ENCODE assay signal across 8 cellular contexts in genomic region chr11:76234704-76235232, GRCh38. TPM values are rescaled to one million over a fixed set of nuclear protein-coding genes. Genes with fewer than 3 reads are reported as not detected.
A peak's percentile ranks its signal among the peaks of the same experiment; 100 is the strongest.
DNase-seq lines count a peak whose midpoint lies in the region; ATAC-seq and TF ChIP-seq lines count a peak whose summit lies in the region.

No MANE protein-coding gene starts in this region.

- H3K36me3 ChIP-seq in esophagus muscularis mucosa = no peaks in the 10 kb centered on the region

- DNase-seq in activated CD4-positive, CD25-positive, alpha-beta regulatory T cell (lab: John Stamatoyannopoulos, UW) = no peak
- DNase-seq in WTC11 (ENCODE audit: low spot score) (no peak), esophagus muscularis mucosa (ENCODE audit: extremely low spot score) (no peak), activated gamma-delta T cell (lab: John Stamatoyannopoulos, UW) (no peak), SHP77 (lab: John Stamatoyannopoulos, UW) (no peak)
- no peak for DNase-seq in natural killer cell treated with Interleukin-12 subunit alpha and Interleukin-12 subunit beta and Interleukin-15 and Interleukin-18, amount 100 ng/mL, for 72 hours (ENCODE audit: low spot score)

- 0% methylated on average over 11 of the region's 30 CpGs for WGBS in esophagus muscularis mucosa

- H3K4me1 ChIP-seq in esophagus muscularis mucosa = peaks cover 8 to 22% (median 20%) of the 10 kb centered on the region in 4 donors

- TF ChIP-seq POLR2A in esophagus muscularis mucosa (IDR thresholded peaks at IDR 0.05; ENCODE audit: low read depth) = no peak

- peaks cover 6% of the 10 kb centered on the region for H3K27me3 Mint-ChIP-seq in WTC11 (ENCODE audit: low read depth)
- no peaks in the 10 kb centered on the region for H3K27me3 Mint-ChIP-seq in natural killer cell treated with Interleukin-12 subunit alpha and Interleukin-12 subunit beta and Interleukin-15 and Interleukin-18, amount 100 ng/mL, for 72 hours

- H3K4me3 Mint-ChIP-seq in WTC11 = peak overlapping the region; percentile 99
- H3K4me3 Mint-ChIP-seq in natural killer cell treated with Interleukin-12 subunit alpha and Interleukin-12 subunit beta and Interleukin-15 and Interleukin-18, amount 100 ng/mL, for 72 hours = peak overlapping the region; percentile 89

- H3K9me3 Mint-ChIP-seq in WTC11 = no peaks in the 10 kb centered on the region
- no peaks in the 10 kb centered on the region for H3K9me3 Mint-ChIP-seq in natural killer cell treated with Interleukin-12 subunit alpha and Interleukin-12 subunit beta and Interleukin-15 and Interleukin-18, amount 100 ng/mL, for 72 hours

- H3K36me3 Mint-ChIP-seq in WTC11 = no peaks in the 10 kb centered on the region
- H3K36me3 Mint-ChIP-seq in natural killer cell treated with Interleukin-12 subunit alpha and Interleukin-12 subunit beta and Interleukin-15 and Interleukin-18, amount 100 ng/mL, for 72 hours = no peaks in the 10 kb centered on the region

- peak; percentile 15 to 17 for ATAC-seq in activated CD4-positive, CD25-positive, alpha-beta regulatory T cell treated with anti-CD3 and anti-CD28 coated beads, Interleukin-2, amount 50 U/mL, for 24 hours
- ATAC-seq in HG03135 (IDR thresholded peaks at IDR 0.05; ENCODE audit: unreplicated experiment) = peak; percentile 15
- ATAC-seq in WTC11 = peak; percentile 0
- ATAC-seq in natural killer cell treated with Interleukin-12 subunit alpha and Interleukin-12 subunit beta and Interleukin-15 and Interleukin-18, amount 100 ng/mL, for 72 hours = peak; percentile 4 to 36

- H3K27ac Mint-ChIP-seq in WTC11 = peak overlapping the region; percentile 94
- peak overlapping the region; percentile 93 to 97 for H3K27ac Mint-ChIP-seq in natural killer cell treated with Interleukin-12 subunit alpha and Interleukin-12 subunit beta and Interleukin-15 and Interleukin-18, amount 100 ng/mL, for 72 hours

- peak overlapping the region; percentile 82 to 93 (median 83) for H3K27ac ChIP-seq in esophagus muscularis mucosa (replicated peaks in 1 of 4)

- no peaks in the 10 kb centered on the region for H3K9me3 ChIP-seq in esophagus muscularis mucosa

- CTCF ChIA-PET in WTC11 (lab: Charles Lee) = interaction anchor here (1.0 to 4.8 kb wide), 5 partner anchors 9 to 84 kb away, joined by 3 to 111 read pairs (median 7); no protein-coding TSS in a partner anchor

- H3K27me3 ChIP-seq in esophagus muscularis mucosa = no peaks in the 10 kb centered on the region

- H3K4me3 ChIP-seq in esophagus muscularis mucosa = peak overlapping the region; percentile 63 to 91 (median 78)

- POLR2A ChIA-PET in WTC11 (lab: Charles Lee) = interaction anchor here (0.9 to 1.3 kb wide), 3 partner anchors 17 to 83 kb away, joined by 3 to 5 read pairs (median 4); no protein-coding TSS in a partner anchor

- TF ChIP-seq EP300 in esophagus muscularis mucosa (IDR thresholded peaks at IDR 0.05) = no peak

- H3K4me1 Mint-ChIP-seq in WTC11 = peaks cover 14% of the 10 kb centered on the region
- H3K4me1 Mint-ChIP-seq in natural killer cell treated with Interleukin-12 subunit alpha and Interleukin-12 subunit beta and Interleukin-15 and Interleukin-18, amount 100 ng/mL, for 72 hours (ENCODE audit: low read depth in 2 of 2) = peaks cover 29 to 30% of the 10 kb centered on the region in 2 donors

- TF ChIP-seq CTCF in WTC11 (IDR thresholded peaks at IDR 0.05) (no peak), esophagus muscularis mucosa (IDR thresholded peaks at IDR 0.05) (no peak)

- intact Hi-C loops in esophagus muscularis mucosa (cut with DNase I) = no loop called here

TF ChIP-seq in WTC11, 78 proteins besides CTCF, POLR2A, EP300 and RAD21 (continues in another document):
- TF ChIP-seq, protein P1, sequence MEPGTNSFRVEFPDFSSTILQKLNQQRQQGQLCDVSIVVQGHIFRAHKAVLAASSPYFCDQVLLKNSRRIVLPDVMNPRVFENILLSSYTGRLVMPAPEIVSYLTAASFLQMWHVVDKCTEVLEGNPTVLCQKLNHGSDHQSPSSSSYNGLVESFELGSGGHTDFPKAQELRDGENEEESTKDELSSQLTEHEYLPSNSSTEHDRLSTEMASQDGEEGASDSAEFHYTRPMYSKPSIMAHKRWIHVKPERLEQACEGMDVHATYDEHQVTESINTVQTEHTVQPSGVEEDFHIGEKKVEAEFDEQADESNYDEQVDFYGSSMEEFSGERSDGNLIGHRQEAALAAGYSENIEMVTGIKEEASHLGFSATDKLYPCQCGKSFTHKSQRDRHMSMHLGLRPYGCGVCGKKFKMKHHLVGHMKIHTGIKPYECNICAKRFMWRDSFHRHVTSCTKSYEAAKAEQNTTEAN (CRISPR knock-in tag; IDR thresholded peaks at IDR 0.05) = 0 out of 2 replicates have a peak, but pooled peaks have one; percentile 35
- TF ChIP-seq MLX (CRISPR knock-in tag; IDR thresholded peaks at IDR 0.05) (no peak), SP1 (CRISPR knock-in tag; conservative IDR thresholded peaks at IDR 0.05) (peak; percentile 43; the same call in 1 of the 2 replicates), ESRRA (CRISPR knock-in tag; IDR thresholded peaks at IDR 0.05; ENCODE audit: borderline replicate concordance) (0 out of 2 replicates have a peak, but pooled peaks have one; percentile 25), TEAD1 (CRISPR knock-in tag; IDR thresholded peaks at IDR 0.05) (peak; percentile 16; the same call in 1 of the 2 replicates), USF1 (CRISPR knock-in tag; IDR thresholded peaks at IDR 0.05) (0 out of 2 replicates have a peak, but pooled peaks have one; percentile 24)
- TF ChIP-seq, protein P2, sequence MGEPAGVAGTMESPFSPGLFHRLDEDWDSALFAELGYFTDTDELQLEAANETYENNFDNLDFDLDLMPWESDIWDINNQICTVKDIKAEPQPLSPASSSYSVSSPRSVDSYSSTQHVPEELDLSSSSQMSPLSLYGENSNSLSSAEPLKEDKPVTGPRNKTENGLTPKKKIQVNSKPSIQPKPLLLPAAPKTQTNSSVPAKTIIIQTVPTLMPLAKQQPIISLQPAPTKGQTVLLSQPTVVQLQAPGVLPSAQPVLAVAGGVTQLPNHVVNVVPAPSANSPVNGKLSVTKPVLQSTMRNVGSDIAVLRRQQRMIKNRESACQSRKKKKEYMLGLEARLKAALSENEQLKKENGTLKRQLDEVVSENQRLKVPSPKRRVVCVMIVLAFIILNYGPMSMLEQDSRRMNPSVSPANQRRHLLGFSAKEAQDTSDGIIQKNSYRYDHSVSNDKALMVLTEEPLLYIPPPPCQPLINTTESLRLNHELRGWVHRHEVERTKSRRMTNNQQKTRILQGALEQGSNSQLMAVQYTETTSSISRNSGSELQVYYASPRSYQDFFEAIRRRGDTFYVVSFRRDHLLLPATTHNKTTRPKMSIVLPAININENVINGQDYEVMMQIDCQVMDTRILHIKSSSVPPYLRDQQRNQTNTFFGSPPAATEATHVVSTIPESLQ (CRISPR knock-in tag; IDR thresholded peaks at IDR 0.05) = no peak
- TF ChIP-seq, protein P3, sequence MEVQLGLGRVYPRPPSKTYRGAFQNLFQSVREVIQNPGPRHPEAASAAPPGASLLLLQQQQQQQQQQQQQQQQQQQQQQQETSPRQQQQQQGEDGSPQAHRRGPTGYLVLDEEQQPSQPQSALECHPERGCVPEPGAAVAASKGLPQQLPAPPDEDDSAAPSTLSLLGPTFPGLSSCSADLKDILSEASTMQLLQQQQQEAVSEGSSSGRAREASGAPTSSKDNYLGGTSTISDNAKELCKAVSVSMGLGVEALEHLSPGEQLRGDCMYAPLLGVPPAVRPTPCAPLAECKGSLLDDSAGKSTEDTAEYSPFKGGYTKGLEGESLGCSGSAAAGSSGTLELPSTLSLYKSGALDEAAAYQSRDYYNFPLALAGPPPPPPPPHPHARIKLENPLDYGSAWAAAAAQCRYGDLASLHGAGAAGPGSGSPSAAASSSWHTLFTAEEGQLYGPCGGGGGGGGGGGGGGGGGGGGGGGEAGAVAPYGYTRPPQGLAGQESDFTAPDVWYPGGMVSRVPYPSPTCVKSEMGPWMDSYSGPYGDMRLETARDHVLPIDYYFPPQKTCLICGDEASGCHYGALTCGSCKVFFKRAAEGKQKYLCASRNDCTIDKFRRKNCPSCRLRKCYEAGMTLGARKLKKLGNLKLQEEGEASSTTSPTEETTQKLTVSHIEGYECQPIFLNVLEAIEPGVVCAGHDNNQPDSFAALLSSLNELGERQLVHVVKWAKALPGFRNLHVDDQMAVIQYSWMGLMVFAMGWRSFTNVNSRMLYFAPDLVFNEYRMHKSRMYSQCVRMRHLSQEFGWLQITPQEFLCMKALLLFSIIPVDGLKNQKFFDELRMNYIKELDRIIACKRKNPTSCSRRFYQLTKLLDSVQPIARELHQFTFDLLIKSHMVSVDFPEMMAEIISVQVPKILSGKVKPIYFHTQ (CRISPR knock-in tag; IDR thresholded peaks at IDR 0.05) = no peak
- TF ChIP-seq, protein P4, sequence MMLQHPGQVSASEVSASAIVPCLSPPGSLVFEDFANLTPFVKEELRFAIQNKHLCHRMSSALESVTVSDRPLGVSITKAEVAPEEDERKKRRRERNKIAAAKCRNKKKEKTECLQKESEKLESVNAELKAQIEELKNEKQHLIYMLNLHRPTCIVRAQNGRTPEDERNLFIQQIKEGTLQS (CRISPR knock-in tag; conservative IDR thresholded peaks at IDR 0.05) = 0 out of 2 replicates have a peak, but pooled peaks have one; percentile 15

RNA-seq across cellular contexts. Expression of gene WNT11, which starts 28.5 kb away (rescaled TPM):
- total RNA-seq in WTC11 (2021) = 0.32 to 0.89 TPM (median 0.79 TPM) in 3 replicates
- total RNA-seq in esophagus muscularis mucosa = 10 to 100 TPM in 2 of 4 donors, 1 to 10 TPM in 2; 3.7 to 11.0 (median 7.7) TPM
- 1 to 10 TPM in 1 of 2 donors, under 1 TPM in 1; 0.57 to 1.7 TPM for total RNA-seq in natural killer cell treated with Interleukin-12 subunit alpha and Interleukin-12 subunit beta and Interleukin-15 and Interleukin-18, amount 100 ng/mL, for 72 hours
